ENCODE assay signal across 1 cellular context in genomic region chr3:179558742-179559364, GRCh38.
TF ChIP-seq lines count a peak whose summit lies in the region.

No MANE protein-coding gene starts in this region.

TF ChIP-seq in HepG2, 621 proteins besides CTCF, POLR2A, EP300 and RAD21:
- TF ChIP-seq BATF2 (CRISPR knock-in tag; IDR thresholded peaks at IDR 0.05) (no peak), ZC3H4 (CRISPR knock-in tag; IDR thresholded peaks at IDR 0.05; ENCODE audit: borderline replicate concordance) (no peak), MIXL1 (CRISPR knock-in tag; IDR thresholded peaks at IDR 0.05) (0 out of 2 replicates have a peak, but pooled peaks have one; percentile 42), BRD4 (CRISPR knock-in tag; IDR thresholded peaks at IDR 0.05) (no peak), HINFP (CRISPR knock-in tag; IDR thresholded peaks at IDR 0.05; ENCODE audit: low read depth) (no peak), SP140L (CRISPR knock-in tag; IDR thresholded peaks at IDR 0.05; ENCODE audit: borderline replicate concordance) (no peak), SAP130 (CRISPR knock-in tag; IDR thresholded peaks at IDR 0.05; ENCODE audit: low read depth) (0 out of 2 replicates have a peak, but pooled peaks have one; percentile 14), RXRB (CRISPR knock-in tag; IDR thresholded peaks at IDR 0.05; ENCODE audit: borderline replicate concordance) (no peak), ZNF256 (CRISPR knock-in tag; conservative IDR thresholded peaks at IDR 0.05) (no peak), STAG1 (CRISPR knock-in tag; IDR thresholded peaks at IDR 0.05) (peak; percentile 92), SMC3 (IDR thresholded peaks at IDR 0.05; ENCODE audit: low read length) (peak; percentile 82), ZNF740 (CRISPR knock-in tag; IDR thresholded peaks at IDR 0.05) (no peak)
- TF ChIP-seq, protein P1, sequence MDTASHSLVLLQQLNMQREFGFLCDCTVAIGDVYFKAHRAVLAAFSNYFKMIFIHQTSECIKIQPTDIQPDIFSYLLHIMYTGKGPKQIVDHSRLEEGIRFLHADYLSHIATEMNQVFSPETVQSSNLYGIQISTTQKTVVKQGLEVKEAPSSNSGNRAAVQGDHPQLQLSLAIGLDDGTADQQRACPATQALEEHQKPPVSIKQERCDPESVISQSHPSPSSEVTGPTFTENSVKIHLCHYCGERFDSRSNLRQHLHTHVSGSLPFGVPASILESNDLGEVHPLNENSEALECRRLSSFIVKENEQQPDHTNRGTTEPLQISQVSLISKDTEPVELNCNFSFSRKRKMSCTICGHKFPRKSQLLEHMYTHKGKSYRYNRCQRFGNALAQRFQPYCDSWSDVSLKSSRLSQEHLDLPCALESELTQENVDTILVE (CRISPR knock-in tag; IDR thresholded peaks at IDR 0.05): peak; percentile 31; the same call in 1 of the 2 replicates
- TF ChIP-seq, protein P2, sequence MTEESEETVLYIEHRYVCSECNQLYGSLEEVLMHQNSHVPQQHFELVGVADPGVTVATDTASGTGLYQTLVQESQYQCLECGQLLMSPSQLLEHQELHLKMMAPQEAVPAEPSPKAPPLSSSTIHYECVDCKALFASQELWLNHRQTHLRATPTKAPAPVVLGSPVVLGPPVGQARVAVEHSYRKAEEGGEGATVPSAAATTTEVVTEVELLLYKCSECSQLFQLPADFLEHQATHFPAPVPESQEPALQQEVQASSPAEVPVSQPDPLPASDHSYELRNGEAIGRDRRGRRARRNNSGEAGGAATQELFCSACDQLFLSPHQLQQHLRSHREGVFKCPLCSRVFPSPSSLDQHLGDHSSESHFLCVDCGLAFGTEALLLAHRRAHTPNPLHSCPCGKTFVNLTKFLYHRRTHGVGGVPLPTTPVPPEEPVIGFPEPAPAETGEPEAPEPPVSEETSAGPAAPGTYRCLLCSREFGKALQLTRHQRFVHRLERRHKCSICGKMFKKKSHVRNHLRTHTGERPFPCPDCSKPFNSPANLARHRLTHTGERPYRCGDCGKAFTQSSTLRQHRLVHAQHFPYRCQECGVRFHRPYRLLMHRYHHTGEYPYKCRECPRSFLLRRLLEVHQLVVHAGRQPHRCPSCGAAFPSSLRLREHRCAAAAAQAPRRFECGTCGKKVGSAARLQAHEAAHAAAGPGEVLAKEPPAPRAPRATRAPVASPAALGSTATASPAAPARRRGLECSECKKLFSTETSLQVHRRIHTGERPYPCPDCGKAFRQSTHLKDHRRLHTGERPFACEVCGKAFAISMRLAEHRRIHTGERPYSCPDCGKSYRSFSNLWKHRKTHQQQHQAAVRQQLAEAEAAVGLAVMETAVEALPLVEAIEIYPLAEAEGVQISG (CRISPR knock-in tag; IDR thresholded peaks at IDR 0.05): no peak
